Comparison of ENCODE assay signal across 10 cellular contexts in the genomic region with DNA sequence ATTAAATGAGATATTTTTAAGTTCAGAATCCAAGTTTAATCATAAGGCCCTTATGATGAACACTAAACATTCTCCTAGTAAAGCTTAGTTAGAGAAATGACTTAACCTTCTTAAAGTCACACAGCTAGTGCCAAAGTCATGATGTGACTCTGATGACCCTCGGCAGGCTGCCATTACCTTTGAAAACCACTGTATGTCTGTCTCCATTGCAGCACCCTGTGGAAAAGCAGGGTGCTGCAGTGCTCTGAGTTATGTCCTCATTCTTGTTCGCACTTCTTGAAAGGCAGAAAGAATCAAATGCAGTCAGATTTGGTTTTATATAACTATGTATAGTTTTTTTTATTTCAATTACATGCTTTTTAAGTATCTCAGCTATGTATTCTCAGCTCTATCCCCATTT.
A peak's percentile ranks its signal among the peaks of the same experiment; 100 is the strongest.
DNase-seq lines count a peak whose midpoint lies in the region; ATAC-seq, FAIRE-seq and TF ChIP-seq lines count a peak whose summit lies in the region.
"Had no signal": no experiment of that assay in that cellular context is flagged by ENCODE, and none has a peak within 500 bp of the region (broad histone marks: within the 10 kb centered on the region; RNA-seq: fewer than 3 reads in every experiment).

No MANE protein-coding gene starts in this region.

- H4K91ac ChIP-seq in IMR-90 (ENCODE audit: insufficient read depth, low read depth, low read length), result no peak overlapping the region

- H3K4me3 Mint-ChIP-seq in stimulated activated naive CD8-positive, alpha-beta T cell treated with anti-CD3 and anti-CD28 coated beads, Interleukin-15, Interleukin-2, amounts not matched to agents 100 ng/mL and 50 ng/mL, for 24 hours, result no peak overlapping the region
- H3K4me3 Mint-ChIP-seq in stimulated activated naive CD8-positive, alpha-beta T cell treated with anti-CD3 and anti-CD28 coated beads, Interleukin-15, amount 100 ng/mL, for 72 hours, result no peak overlapping the region
- H3K4me3 Mint-ChIP-seq in naive thymus-derived CD8-positive, alpha-beta T cell, result no peak overlapping the region
- H3K4me3 Mint-ChIP-seq: activated T-helper 1 cell treated with anti-CD3 and anti-CD28 coated beads, Interleukin-12 subunit alpha, Interleukin-12 subunit beta, Interleukin-2, Interleukin-4 antibody, amounts not matched to agents 30 ng/mL and 10 ng/mL and 1 ng/mL, durations not matched to agents 14 hours and 24 hours and 36 hours had no signal

- H3K14ac ChIP-seq in IMR-90 (replicated peaks; ENCODE audit: low read depth, low read length), result no peak overlapping the region

- no peak for FAIRE-seq in urothelium cell line (lab: Jason Lieb, UNC)

- POLR2A ChIA-PET in IMR-90 (lab: Charles Lee; ENCODE audit: unreplicated experiment), result no interaction called here
- POLR2A ChIA-PET in naive thymus-derived CD8-positive, alpha-beta T cell (lab: Charles Lee), result no interaction called here

- TF ChIP-seq POLR2A in IMR-90 (IDR thresholded peaks at IDR 0.05; ENCODE audit: low read depth, low read length) (no peak), adrenal gland (IDR thresholded peaks at IDR 0.05) (no peak)

- H3K18ac ChIP-seq in IMR-90 (ENCODE audit: low read depth, low read length), result no peak overlapping the region

- H2BK20ac ChIP-seq in IMR-90 (ENCODE audit: low read depth, low read length), result no peak overlapping the region

- in situ Hi-C loops in IMR-90 (cut with MboI; ENCODE audit: low sequenced_read_pairs) (no loop called here), mammary epithelial cell (cut with MboI; ENCODE audit: low sequenced_read_pairs in 2 of 2) (no loop called here)

- no peaks in the 10 kb centered on the region for H3K9me3 Mint-ChIP-seq in stimulated activated naive CD8-positive, alpha-beta T cell treated with anti-CD3 and anti-CD28 coated beads, Interleukin-15, Interleukin-2, amounts not matched to agents 100 ng/mL and 50 ng/mL, for 24 hours
- no peaks in the 10 kb centered on the region for H3K9me3 Mint-ChIP-seq in stimulated activated naive CD8-positive, alpha-beta T cell treated with anti-CD3 and anti-CD28 coated beads, Interleukin-15, amount 100 ng/mL, for 72 hours
- no peaks in the 10 kb centered on the region for H3K9me3 Mint-ChIP-seq in naive thymus-derived CD8-positive, alpha-beta T cell
- H3K9me3 Mint-ChIP-seq: activated T-helper 1 cell treated with anti-CD3 and anti-CD28 coated beads, Interleukin-12 subunit alpha, Interleukin-12 subunit beta, Interleukin-2, Interleukin-4 antibody, amounts not matched to agents 30 ng/mL and 10 ng/mL and 1 ng/mL, durations not matched to agents 14 hours and 24 hours and 36 hours had no signal

- H4K5ac ChIP-seq in IMR-90 (ENCODE audit: low read depth, low read length), result no peak overlapping the region

- H4K20me1 ChIP-seq in IMR-90 (ENCODE audit: insufficient read depth, low read length), result no peaks in the 10 kb centered on the region
- H4K20me1 ChIP-seq in mammary epithelial cell (ENCODE audit: insufficient read depth, low read length), result no peaks in the 10 kb centered on the region

- H3K4ac ChIP-seq in IMR-90 (ENCODE audit: low read depth, low read length), result no peak overlapping the region

- H3K9ac ChIP-seq in IMR-90 (ENCODE audit: low read depth, low read length) (no peak overlapping the region), mammary epithelial cell (ENCODE audit: insufficient read depth, low read length) (no peak overlapping the region)

- H2AFZ ChIP-seq in IMR-90 (replicated peaks; ENCODE audit: low read length, poor library complexity) (no peak overlapping the region), mammary epithelial cell (ENCODE audit: low read depth, low read length) (no peak overlapping the region)

- H2BK15ac ChIP-seq in IMR-90 (ENCODE audit: low read depth, low read length), result no peak overlapping the region

- CTCF ChIA-PET in IMR-90 (lab: Yijun Ruan, JAX), result interaction anchor here (0.6 to 1.2 kb wide), 3 partner anchors 11 to 29 kb away, joined by 3 read pairs; no protein-coding TSS in a partner anchor
- CTCF ChIA-PET in mammary epithelial cell (lab: Charles Lee; ENCODE audit: low non-redundant PET), result no interaction called here

- dilution Hi-C loops in IMR-90 (cut with HindIII; ENCODE audit: low sequenced_read_pairs, unreplicated experiment) (no loop called here), mammary epithelial cell (cut with HindIII; ENCODE audit: low sequenced_read_pairs) (no loop called here)

- ATAC-seq in stimulated activated naive CD8-positive, alpha-beta T cell treated with anti-CD3 and anti-CD28 coated beads, Interleukin-15, amount 100 ng/mL, for 72 hours, result no peak
- ATAC-seq in IMR-90 (ENCODE audit: low read depth), result peak; percentile 25
- ATAC-seq in HG03469 (IDR thresholded peaks at IDR 0.05; ENCODE audit: unreplicated experiment), result no peak
- no peak for ATAC-seq in naive thymus-derived CD8-positive, alpha-beta T cell

- no peak overlapping the region for H3K56ac ChIP-seq in IMR-90 (ENCODE audit: extremely low read depth, insufficient read depth, low read length)

- no peak overlapping the region for H2BK120ac ChIP-seq in IMR-90 (ENCODE audit: low read depth, low read length)

- TF ChIP-seq CTCF in IMR-90 (conservative IDR thresholded peaks at IDR 0.05; ENCODE audit: low read depth, low read length), result peak; percentile 19; the same call in 1 of the 2 replicates
- peak; percentile 13 to 49 for TF ChIP-seq CTCF in mammary epithelial cell (conservative IDR thresholded peaks at IDR 0.05 in 1 of 2, IDR thresholded peaks at IDR 0.05 in 1 of 2; ENCODE audit: extremely low read depth in 1 of 2, insufficient read depth in 1 of 2, low read depth in 1 of 2, low read length in 2 of 2)
- TF ChIP-seq CTCF in adrenal gland (IDR thresholded peaks at IDR 0.05), result peak in 1 of 6 experiments; percentile 10

- peaks cover 5 to 16% of the 10 kb centered on the region in 2 experiments for H3K79me1 ChIP-seq in IMR-90 (ENCODE audit: low read depth in 1 of 2, low read length in 2 of 2)

- peak overlapping the region; percentile 54 for H3K27ac Mint-ChIP-seq in stimulated activated naive CD8-positive, alpha-beta T cell treated with anti-CD3 and anti-CD28 coated beads, Interleukin-15, Interleukin-2, amounts not matched to agents 100 ng/mL and 50 ng/mL, for 24 hours
- H3K27ac Mint-ChIP-seq in stimulated activated naive CD8-positive, alpha-beta T cell treated with anti-CD3 and anti-CD28 coated beads, Interleukin-15, amount 100 ng/mL, for 72 hours, result no peak overlapping the region
- peak overlapping the region in 2 of 10 donors; percentile 7 to 46 for H3K27ac Mint-ChIP-seq in naive thymus-derived CD8-positive, alpha-beta T cell
- H3K27ac Mint-ChIP-seq: activated T-helper 1 cell treated with anti-CD3 and anti-CD28 coated beads, Interleukin-12 subunit alpha, Interleukin-12 subunit beta, Interleukin-2, Interleukin-4 antibody, amounts not matched to agents 30 ng/mL and 10 ng/mL and 1 ng/mL, durations not matched to agents 14 hours and 24 hours and 36 hours had no signal

- H3K27me3 ChIP-seq in IMR-90 (ENCODE audit: control insufficient read depth, insufficient read depth, low read length), result no peaks in the 10 kb centered on the region
- H3K27me3 ChIP-seq in mammary epithelial cell (ENCODE audit: insufficient read depth, low read length), result no peaks in the 10 kb centered on the region
- H3K27me3 ChIP-seq in adrenal gland, result no peaks in the 10 kb centered on the region

- DNase-seq in stimulated activated naive CD8-positive, alpha-beta T cell treated with anti-CD3 and anti-CD28 coated beads, Interleukin-15, amount 100 ng/mL, for 72 hours, result no peak
- DNase-seq in IMR-90, result peak; percentile 2
- DNase-seq in mammary epithelial cell, result no peak
- DNase-seq in urothelium cell line (ENCODE audit: low spot score), result peak; percentile 12
- DNase-seq in naive thymus-derived CD8-positive, alpha-beta T cell, result no peak
- DNase-seq in adrenal gland, result no peak
- DNase-seq: NCI-H2029 had no signal

- no peaks in the 10 kb centered on the region for H3K4me1 Mint-ChIP-seq in stimulated activated naive CD8-positive, alpha-beta T cell treated with anti-CD3 and anti-CD28 coated beads, Interleukin-15, Interleukin-2, amounts not matched to agents 100 ng/mL and 50 ng/mL, for 24 hours (ENCODE audit: low read depth)
- H3K4me1 Mint-ChIP-seq in stimulated activated naive CD8-positive, alpha-beta T cell treated with anti-CD3 and anti-CD28 coated beads, Interleukin-15, amount 100 ng/mL, for 72 hours, result no peaks in the 10 kb centered on the region
- H3K4me1 Mint-ChIP-seq in naive thymus-derived CD8-positive, alpha-beta T cell, result peaks cover 0 to 25% (median 1%) of the 10 kb centered on the region in 4 donors

- H3K36me3 ChIP-seq in IMR-90 (ENCODE audit: control insufficient read depth, insufficient read depth, low read length) (0 out of 2 replicates have a peak, but pooled peaks cover 6% of the 10 kb centered on the region), mammary epithelial cell (ENCODE audit: insufficient read depth, low read length) (no peaks in the 10 kb centered on the region), adrenal gland (replicated peaks in 1 of 2) (no peaks in the 10 kb centered on the region)

- H3K27ac ChIP-seq in IMR-90 (ENCODE audit: insufficient read depth, low read length) (no peak overlapping the region), mammary epithelial cell (ENCODE audit: insufficient read depth, low read depth, low read length) (no peak overlapping the region), adrenal gland (no peak overlapping the region)

- no peak overlapping the region for H3K23ac ChIP-seq in IMR-90 (ENCODE audit: low read depth, low read length)

- no peak overlapping the region for H2BK5ac ChIP-seq in IMR-90 (ENCODE audit: low read depth, low read length, poor library complexity, severe bottlenecking)

- intact Hi-C loops in IMR-90 (cut with micrococcal nuclease), result loop anchor here (10.0 kb wide), 1 partner anchor 109 kb away; a partner anchor contains a TSS
- intact Hi-C loops in mammary epithelial cell (cut with micrococcal nuclease), result loop anchor here (1.0 kb wide), 1 partner anchor 105 kb away; a partner anchor contains a TSS
- intact Hi-C loops in adrenal gland (cut with DNase I), result no loop called here

- H3K9me3 ChIP-seq in IMR-90 (ENCODE audit: control insufficient read depth, insufficient read depth, low read length), result no peaks in the 10 kb centered on the region
- no peaks in the 10 kb centered on the region for H3K9me3 ChIP-seq in mammary epithelial cell (replicated peaks; ENCODE audit: insufficient read depth, low read length)
- H3K9me3 ChIP-seq in adrenal gland (replicated peaks in 1 of 3), result no peaks in the 10 kb centered on the region

- H2AK5ac ChIP-seq in IMR-90 (ENCODE audit: low read depth, low read length), result no peak overlapping the region

- H3K27me3 Mint-ChIP-seq in stimulated activated naive CD8-positive, alpha-beta T cell treated with anti-CD3 and anti-CD28 coated beads, Interleukin-15, Interleukin-2, amounts not matched to agents 100 ng/mL and 50 ng/mL, for 24 hours, result no peaks in the 10 kb centered on the region
- H3K27me3 Mint-ChIP-seq in stimulated activated naive CD8-positive, alpha-beta T cell treated with anti-CD3 and anti-CD28 coated beads, Interleukin-15, amount 100 ng/mL, for 72 hours, result no peaks in the 10 kb centered on the region
- no peaks in the 10 kb centered on the region for H3K27me3 Mint-ChIP-seq in naive thymus-derived CD8-positive, alpha-beta T cell

- BruUV-seq in IMR-90 (replicated peaks; lab: Mats Ljungman, UMichigan) (no TSS peak), mammary epithelial cell (replicated peaks; lab: Mats Ljungman, UMichigan) (no TSS peak)

- peaks cover 10% of the 10 kb centered on the region for H3K9me1 ChIP-seq in IMR-90 (ENCODE audit: insufficient read depth, low read length)

- H2AK9ac ChIP-seq in IMR-90 (replicated peaks; ENCODE audit: low read depth, low read length, poor library complexity), result no peak overlapping the region

- H4K8ac ChIP-seq in IMR-90 (ENCODE audit: low read depth in 2 of 2, low read length in 2 of 2), result no peak overlapping the region

- peak; percentile 11; the same call in 1 of the 2 replicates for TF ChIP-seq RAD21 in IMR-90 (IDR thresholded peaks at IDR 0.05; ENCODE audit: low read length)

- 100% methylated on average over 1 of the region's 2 CpGs; no CpG with 5 or more reads in 1 of the 2 experiments for WGBS in IMR-90 (ENCODE audit: extremely low coverage in 2 of 2, insufficient read length in 1 of 2), 2 experiments
- 100% methylated on average over 2 of the region's 2 CpGs for WGBS in mammary epithelial cell (ENCODE audit: low coverage, missing lambda C conversion rate)
- WGBS in adrenal gland, 4 donors, result 86 to 93% (median 89%) methylated on average over 2 of the region's 2 CpGs

- H3K4me1 ChIP-seq in IMR-90 (ENCODE audit: control insufficient read depth, insufficient read depth, low read length), result no peaks in the 10 kb centered on the region; the same call in 1 of the 2 replicates
- H3K4me1 ChIP-seq in mammary epithelial cell (ENCODE audit: insufficient read depth, low read length), result no peaks in the 10 kb centered on the region
- no peaks in the 10 kb centered on the region for H3K4me1 ChIP-seq in adrenal gland (replicated peaks in 1 of 2)

- H3K4me3 ChIP-seq in IMR-90 (ENCODE audit: insufficient read depth, low read depth, low read length) (no peak overlapping the region), mammary epithelial cell (replicated peaks in 1 of 3; ENCODE audit: insufficient read depth in 1 of 3, low read depth in 2 of 3, low read length in 3 of 3) (no peak overlapping the region), adrenal gland (no peak overlapping the region)

- no peaks in the 10 kb centered on the region for H3K36me3 Mint-ChIP-seq in stimulated activated naive CD8-positive, alpha-beta T cell treated with anti-CD3 and anti-CD28 coated beads, Interleukin-15, Interleukin-2, amounts not matched to agents 100 ng/mL and 50 ng/mL, for 24 hours (ENCODE audit: low read depth)
- H3K36me3 Mint-ChIP-seq in naive thymus-derived CD8-positive, alpha-beta T cell, result peaks cover 0 to 22% (median 11%) of the 10 kb centered on the region in 3 donors

- H3K79me2 ChIP-seq in mammary epithelial cell (ENCODE audit: insufficient read depth, low read length), result no peaks in the 10 kb centered on the region

- H3K4me2 ChIP-seq in IMR-90 (ENCODE audit: low read depth, low read length) (no peak overlapping the region), mammary epithelial cell (ENCODE audit: insufficient read depth, low read depth, low read length) (no peak overlapping the region)

Comparison
In these comparisons a context has a peak if more than half of its experiments do, and no peak if none do; other contexts are left out.
1. DNase-seq: peak in IMR-90 (single experiment) and urothelium cell line (single experiment); none in stimulated activated naive CD8-positive, alpha-beta T cell treated with anti-CD3 and anti-CD28 coated beads, Interleukin-15, amount 100 ng/mL, for 72 hours (0 of 2), mammary epithelial cell (single experiment), naive thymus-derived CD8-positive, alpha-beta T cell (0 of 10) and adrenal gland (0 of 7).
2. intact Hi-C loops: an anchor here in IMR-90 (10.0 kb wide) and mammary epithelial cell (1.0 kb wide); none called in adrenal gland.